Comparison of ENCODE assay signal across 8 cellular contexts in genomic region chr14:64338616-64339316, GRCh38. TPM values are rescaled to one million over a fixed set of nuclear protein-coding genes. Genes with fewer than 3 reads are reported as not detected.
DNase-seq lines count a peak whose midpoint lies in the region; ATAC-seq, FAIRE-seq and TF ChIP-seq lines count a peak whose summit lies in the region.

No MANE protein-coding gene starts in this region.

- peak overlapping the region; percentile 68 for H3K27ac ChIP-seq in keratinocyte (ENCODE audit: control insufficient read depth, insufficient read depth, low read length)

- dilution Hi-C loops in keratinocyte (cut with MboI; ENCODE audit: extremely low pct_ligation_motif_present, low sequenced_read_pairs), result no loop called here

- H2AFZ ChIP-seq in keratinocyte (ENCODE audit: control insufficient read depth, low read length), result peak overlapping the region; percentile 94

- no peaks in the 10 kb centered on the region for H4K20me1 ChIP-seq in keratinocyte (ENCODE audit: control insufficient read depth, extremely low read depth, insufficient read depth, low read length)

- H3K9ac ChIP-seq in keratinocyte (ENCODE audit: control insufficient read depth, extremely low read depth, insufficient read depth, low read length), result peak overlapping the region; percentile 82

- peak overlapping the region; percentile 24 to 59 (median 50) for H3K4me3 ChIP-seq in keratinocyte (ENCODE audit: control insufficient read depth in 2 of 3, extremely low read depth in 1 of 3, insufficient read depth in 2 of 3, low read depth in 1 of 3, low read length in 3 of 3)

- DNase-seq in AG20443 (ENCODE audit: low spot score), result peak; percentile 94
- DNase-seq in NCI-H446 (lab: John Stamatoyannopoulos, UW), result peak; percentile 96 to 98
- DNase-seq in cerebellar nuclear complex (lab: John Stamatoyannopoulos, UW), result peak; percentile 98 to 99
- DNase-seq in keratinocyte (ENCODE audit: low read depth, low spot score), result peak; percentile 90
- DNase-seq in stimulated activated CD4-positive, alpha-beta T cell treated with anti-CD3 and anti-CD28 coated beads, Interleukin-12 subunit alpha, Interleukin-12 subunit beta, amount 100 ng/mL, for 48 hours (ENCODE audit: low read depth in 2 of 3, low spot score in 1 of 3), result peak; percentile 76 to 89 (median 84)

- FAIRE-seq in keratinocyte (lab: Jason Lieb, UNC), result peak; percentile 70

- ATAC-seq in GM19043 (IDR thresholded peaks at IDR 0.05; ENCODE audit: low read depth, unreplicated experiment) (peak; percentile 89), HG03354 (IDR thresholded peaks at IDR 0.05; ENCODE audit: poor library complexity, severe bottlenecking, unreplicated experiment) (peak; percentile 85)
- ATAC-seq in activated CD4-positive, CD25-positive, alpha-beta regulatory T cell treated with anti-CD3 and anti-CD28 coated beads, Interleukin-2, amount 50 U/mL, for 24 hours, result peak; percentile 87 to 90

- H3K9me3 ChIP-seq in keratinocyte (ENCODE audit: control insufficient read depth, low read depth, low read length), result no peaks in the 10 kb centered on the region

- peaks cover 13% of the 10 kb centered on the region for H3K4me1 ChIP-seq in keratinocyte (ENCODE audit: control insufficient read depth, extremely low read depth, insufficient read depth, low read length)

- peak overlapping the region; percentile 59 for H3K4me2 ChIP-seq in keratinocyte (ENCODE audit: control insufficient read depth, extremely low read depth, insufficient read depth, low read depth, low read length)

- no peak for TF ChIP-seq CTCF in keratinocyte (optimal IDR thresholded peaks at IDR 0.05 in 1 of 3, IDR thresholded peaks at IDR 0.05 in 1 of 3, conservative IDR thresholded peaks at IDR 0.05 in 1 of 3; ENCODE audit: extremely low read depth in 1 of 3, insufficient read depth in 2 of 3, low read length in 3 of 3)

- no peaks in the 10 kb centered on the region for H3K36me3 ChIP-seq in keratinocyte (ENCODE audit: control insufficient read depth in 2 of 2, extremely low read depth in 1 of 2, insufficient read depth in 2 of 2, low read length in 2 of 2)

- no peaks in the 10 kb centered on the region for H3K27me3 ChIP-seq in keratinocyte (ENCODE audit: control insufficient read depth, extremely low read depth, insufficient read depth, low read length)

- peaks cover 2% of the 10 kb centered on the region for H3K79me2 ChIP-seq in keratinocyte (ENCODE audit: control insufficient read depth, insufficient read depth, low read length)

- H3K9me1 ChIP-seq in keratinocyte (ENCODE audit: control insufficient read depth, extremely low read depth, insufficient read depth, low read length), result no peaks in the 10 kb centered on the region

RNA-seq across cellular contexts. Expression of gene ESR2, which starts 44.6 kb away (rescaled TPM):
- polyA plus RNA-seq in keratinocyte, result 0.02 to 0.06 TPM (median 0.03 TPM) in 3 replicates
- polyA plus RNA-seq in keratinocyte (2011; ENCODE audit: low read depth), result 0.09 TPM
- 0.11 TPM in 1 of 2 replicates, not detected in the other for polyA plus RNA-seq in keratinocyte (2011; cell fraction: cytosol; rRNA removed)
- 0.04 and 0.13 TPM in 2 replicates for polyA plus RNA-seq in keratinocyte (2011; cell fraction: nucleus; rRNA removed)
- 0.13 and 0.25 TPM in 2 replicates for polyA plus RNA-seq in keratinocyte (2012; ENCODE audit: low replicate concordance)
- polyA minus RNA-seq in keratinocyte, result 0.20 to 0.45 TPM in 2 of 3 replicates, not detected in the other
- not detected for polyA minus RNA-seq in keratinocyte (2011; cell fraction: cytosol; rRNA and poly(A)+ RNA removed)
- polyA minus RNA-seq in keratinocyte (2011; cell fraction: nucleus; rRNA and poly(A)+ RNA removed), result 0.31 TPM in 1 of 2 replicates, not detected in the other

RNA-seq across cellular contexts. Expression of gene MTHFD1, which starts 49.4 kb away (rescaled TPM):
- polyA plus RNA-seq in keratinocyte, result 35.5 to 74.2 TPM (median 63.2 TPM) in 3 replicates
- 18.8 TPM for polyA plus RNA-seq in keratinocyte (2011; ENCODE audit: low read depth)
- polyA plus RNA-seq in keratinocyte (2011; cell fraction: cytosol; rRNA removed), result 32.2 and 36.1 TPM in 2 replicates
- 62.0 and 70.8 TPM in 2 replicates for polyA plus RNA-seq in keratinocyte (2011; cell fraction: nucleus; rRNA removed)
- polyA plus RNA-seq in keratinocyte (2012; ENCODE audit: low replicate concordance), result 31.9 and 108 TPM in 2 replicates
- 53.9 to 101 TPM (median 74.2 TPM) in 3 replicates for polyA minus RNA-seq in keratinocyte
- polyA minus RNA-seq in keratinocyte (2011; cell fraction: cytosol; rRNA and poly(A)+ RNA removed), result 77.9 TPM
- 41.5 and 71.6 TPM in 2 replicates for polyA minus RNA-seq in keratinocyte (2011; cell fraction: nucleus; rRNA and poly(A)+ RNA removed)

Comparison
In these comparisons a context has a peak if more than half of its experiments do, and no peak if none do; other contexts are left out.
1. Peak in every context shown above with its lines: DNase-seq, ATAC-seq, H3K4me3 ChIP-seq and H3K27ac ChIP-seq.